In the genomic region with DNA sequence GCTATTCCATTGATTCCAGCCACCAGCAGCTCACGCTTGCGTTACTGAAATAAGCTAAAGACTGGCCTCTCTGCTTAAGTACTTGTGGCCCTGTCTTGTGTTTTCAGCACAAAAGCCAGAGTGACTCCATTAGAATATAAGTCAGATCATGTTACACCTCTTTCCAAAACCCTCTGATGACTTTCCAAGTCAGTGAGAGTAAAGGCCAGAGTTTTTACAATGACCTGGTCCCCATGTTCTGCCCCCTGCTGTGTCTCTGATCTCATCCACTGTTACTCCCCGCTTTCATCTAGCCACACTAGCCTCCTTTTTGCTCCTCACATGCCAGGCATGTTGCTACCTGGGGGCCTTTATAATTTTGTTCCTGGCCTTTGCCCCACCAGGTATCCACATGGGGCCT, we compare ENCODE assay signal across 30 cellular contexts. TPM values are rescaled to one million over a fixed set of nuclear protein-coding genes. Genes with fewer than 3 reads are reported as not detected.
DNase-seq lines count a peak whose midpoint lies in the region; ATAC-seq and TF ChIP-seq lines count a peak whose summit lies in the region.
"Had no signal": no experiment of that assay in that cellular context is flagged by ENCODE, and none has a peak within 500 bp of the region (broad histone marks: within the 10 kb centered on the region; RNA-seq: fewer than 3 reads in every experiment).

No MANE protein-coding gene starts in this region.

- H3K56ac ChIP-seq in mesendoderm (ENCODE audit: low read length): no peak overlapping the region

- H3K79me1 ChIP-seq in mesendoderm (ENCODE audit: low read length): no peaks in the 10 kb centered on the region

- H3K9me3 ChIP-seq in HUES48 (ENCODE audit: control insufficient read depth, insufficient read depth, low read length): no peaks in the 10 kb centered on the region
- no peaks in the 10 kb centered on the region for H3K9me3 ChIP-seq in colonic mucosa
- no peaks in the 10 kb centered on the region for H3K9me3 ChIP-seq in Karpas-422 (ENCODE audit: low read length)
- H3K9me3 ChIP-seq: BLaER1, esophagus muscularis mucosa, heart right ventricle, pancreas had no signal

- H3K36me3 ChIP-seq in GM23338 (ENCODE audit: insufficient read depth) (no peaks in the 10 kb centered on the region), HUES48 (ENCODE audit: control insufficient read depth, insufficient read depth, low read length) (no peaks in the 10 kb centered on the region), colonic mucosa (no peaks in the 10 kb centered on the region), mesendoderm (ENCODE audit: control insufficient read depth, insufficient read depth, low read length) (no peaks in the 10 kb centered on the region), Karpas-422 (ENCODE audit: insufficient read depth, low read length) (no peaks in the 10 kb centered on the region)
- H3K36me3 ChIP-seq: BLaER1, esophagus muscularis mucosa, heart right ventricle, pancreas had no signal

- no peak overlapping the region for H2AK5ac ChIP-seq in mesendoderm (ENCODE audit: low read length)

- H2AFZ ChIP-seq in GM23338: no peak overlapping the region
- H2AFZ ChIP-seq in Karpas-422 (ENCODE audit: low read length): no peak overlapping the region

- H3K9ac ChIP-seq in HUES48 (ENCODE audit: low read depth, low read length): no peak overlapping the region
- no peak overlapping the region for H3K9ac ChIP-seq in colonic mucosa (ENCODE audit: low read depth in 2 of 2, low read length in 2 of 2)
- H3K9ac ChIP-seq in mesendoderm (ENCODE audit: low read length): no peak overlapping the region
- no peak overlapping the region for H3K9ac ChIP-seq in Karpas-422 (ENCODE audit: low read length)
- H3K9ac ChIP-seq: BLaER1 had no signal

- no peak overlapping the region for H3K4me3 Mint-ChIP-seq in GM23338
- H3K4me3 Mint-ChIP-seq: activated B cell treated with CpG ODN at 0.5 μM for 24 hours; activated T-cell treated with anti-CD3 and anti-CD28 coated beads, Interleukin-2, amount 50 U/mL, for 72 hours; dendritic cell treated with granulocyte-macrophage colony-stimulating factor and Interleukin-4, amounts not matched to agents 40 ng/mL and 50 ng/mL, for 4 days; nephron progenitor cell; T-cell had no signal

- H3K9me3 Mint-ChIP-seq in GM23338: no peaks in the 10 kb centered on the region
- H3K9me3 Mint-ChIP-seq: activated B cell treated with CpG ODN at 0.5 μM for 24 hours; activated T-cell treated with anti-CD3 and anti-CD28 coated beads, Interleukin-2, amount 50 U/mL, for 72 hours; dendritic cell treated with granulocyte-macrophage colony-stimulating factor and Interleukin-4, amounts not matched to agents 40 ng/mL and 50 ng/mL, for 4 days; T-cell had no signal

- H2BK15ac ChIP-seq in mesendoderm (replicated peaks; ENCODE audit: low read depth): no peak overlapping the region

- intact Hi-C loops in colonic mucosa (cut with DNase I): no loop called here

- H4K20me1 ChIP-seq in GM23338 (replicated peaks; ENCODE audit: insufficient read depth) (no peaks in the 10 kb centered on the region), Karpas-422 (ENCODE audit: insufficient read depth, low read depth, low read length) (no peaks in the 10 kb centered on the region)
- H4K20me1 ChIP-seq: BLaER1 had no signal

- WGBS in mesendoderm (ENCODE audit: extremely low coverage, insufficient coverage, low lambda C conversion rate): no CpG with 5 or more reads among the region's 3 CpGs

- no peaks in the 10 kb centered on the region for H3K79me2 ChIP-seq in GM23338 (replicated peaks; ENCODE audit: insufficient read depth)
- no peaks in the 10 kb centered on the region for H3K79me2 ChIP-seq in mesendoderm (ENCODE audit: control insufficient read depth, insufficient read depth, low read length)
- no peaks in the 10 kb centered on the region for H3K79me2 ChIP-seq in Karpas-422 (ENCODE audit: low read length)

- no peak overlapping the region for H3K27ac ChIP-seq in GM23338 (ENCODE audit: low read depth)
- H3K27ac ChIP-seq in HUES48 (ENCODE audit: low read depth, low read length): peak overlapping the region; percentile 53
- H3K27ac ChIP-seq in colonic mucosa: no peak overlapping the region
- no peak overlapping the region for H3K27ac ChIP-seq in mesendoderm (ENCODE audit: low read depth, low read length)
- H3K27ac ChIP-seq in Karpas-422 (ENCODE audit: low read length): no peak overlapping the region
- H3K27ac ChIP-seq: BLaER1, esophagus muscularis mucosa, foreskin keratinocyte, heart right ventricle, pancreas, skin epidermis had no signal

- no peak overlapping the region for H4K8ac ChIP-seq in mesendoderm (ENCODE audit: low read depth, low read length)

- no peak overlapping the region for H3K23ac ChIP-seq in mesendoderm (ENCODE audit: low read length)

- peak; percentile 73 for DNase-seq in GM23338 (ENCODE audit: low spot score)
- peak; percentile 8 for DNase-seq in colonic mucosa
- peak; percentile 65 for DNase-seq in mesendoderm
- DNase-seq in DMS79 (lab: John Stamatoyannopoulos, UW): no peak
- DNase-seq in Karpas-422: no peak
- DNase-seq: activated B cell treated with CpG ODN at 0.5 μM for 24 hours; activated CD4-positive, alpha-beta T cell treated with anti-CD3 and anti-CD28 coated beads, Interleukin-2, amount 50 U/mL, for 1 hour; activated naive CD4-positive, alpha-beta T cell treated with Interleukin-2 at 50 U/mL for 16 hours; activated T-cell treated with anti-CD3 and anti-CD28 coated beads, Interleukin-2, amount 50 U/mL, for 72 hours; central memory CD4-positive, alpha-beta T cell; DMS153; foreskin keratinocyte; heart right ventricle; KBM-7; left colon; NCI-H1105 treated with DMSO at 0.1 percent for 48 hours; NCI-H2029 treated with DMSO at 0.1 percent for 48 hours; NCI-H446; nephron progenitor cell; pancreas; RPMI8226; stimulated activated naive CD8-positive, alpha-beta T cell treated with anti-CD3 and anti-CD28 coated beads, Interleukin-15, Interleukin-2, amounts not matched to agents 100 U/mL and 50 U/mL, for 24 hours; T-cell had no signal

- no peaks in the 10 kb centered on the region for H3F3A ChIP-seq in GM23338 (replicated peaks; ENCODE audit: low read depth)

- H3K27me3 Mint-ChIP-seq in GM23338 (ENCODE audit: insufficient read depth, low read depth, poor library complexity): peaks cover 6% of the 10 kb centered on the region
- H3K27me3 Mint-ChIP-seq: activated B cell treated with CpG ODN at 0.5 μM for 24 hours, T-cell had no signal

- H3K36me3 Mint-ChIP-seq in GM23338 (ENCODE audit: low read depth): no peaks in the 10 kb centered on the region
- H3K36me3 Mint-ChIP-seq: T-cell had no signal

- ATAC-seq in GM23338: peak; percentile 93
- no peak for ATAC-seq in HG02938 (IDR thresholded peaks at IDR 0.05; ENCODE audit: unreplicated experiment)
- no peak for ATAC-seq in HG02610 (IDR thresholded peaks at IDR 0.05; ENCODE audit: unreplicated experiment)
- ATAC-seq: activated T-cell treated with anti-CD3 and anti-CD28 coated beads, Interleukin-2, amount 50 U/mL, for 72 hours; foreskin keratinocyte; heart right ventricle; left colon; pancreas; stimulated activated naive CD8-positive, alpha-beta T cell treated with anti-CD3 and anti-CD28 coated beads, Interleukin-15, Interleukin-2, amounts not matched to agents 100 U/mL and 50 U/mL, for 24 hours; T-cell had no signal

- H3K27me3 ChIP-seq in GM23338 (ENCODE audit: insufficient read depth) (no peaks in the 10 kb centered on the region), HUES48 (ENCODE audit: control insufficient read depth, insufficient read depth, low read length) (no peaks in the 10 kb centered on the region), colonic mucosa (no peaks in the 10 kb centered on the region), mesendoderm (ENCODE audit: insufficient read depth, low read length, poor library complexity) (no peaks in the 10 kb centered on the region), Karpas-422 (ENCODE audit: low read length) (no peaks in the 10 kb centered on the region)
- H3K27me3 ChIP-seq: BLaER1, foreskin keratinocyte, heart right ventricle, pancreas had no signal

- no peak overlapping the region for H2BK120ac ChIP-seq in mesendoderm (ENCODE audit: low read depth, low read length)

- TF ChIP-seq CTCF in GM23338 (conservative IDR thresholded peaks at IDR 0.05; ENCODE audit: low read depth in 2 of 2): no peak
- TF ChIP-seq CTCF in colonic mucosa (IDR thresholded peaks at IDR 0.05): no peak

- H3K4me3 ChIP-seq in GM23338 (peak overlapping the region; percentile 14; the same call in 1 of the 2 replicates), HUES48 (ENCODE audit: low read depth, low read length) (peak overlapping the region; percentile 32; the same call in 1 of the 2 replicates), colonic mucosa (no peak overlapping the region), mesendoderm (ENCODE audit: low read length) (no peak overlapping the region), Karpas-422 (ENCODE audit: low read length) (no peak overlapping the region)
- H3K4me3 ChIP-seq: BLaER1, esophagus muscularis mucosa, heart right ventricle, pancreas, skin epidermis had no signal

- no peak overlapping the region for H3K4ac ChIP-seq in mesendoderm (ENCODE audit: low read depth, low read length)

- H3K27ac Mint-ChIP-seq in GM23338: no peak overlapping the region
- H3K27ac Mint-ChIP-seq: activated B cell treated with CpG ODN at 0.5 μM for 24 hours; activated T-cell treated with anti-CD3 and anti-CD28 coated beads, Interleukin-2, amount 50 U/mL, for 72 hours; dendritic cell treated with granulocyte-macrophage colony-stimulating factor and Interleukin-4, amounts not matched to agents 40 ng/mL and 50 ng/mL, for 4 days; nephron progenitor cell; T-cell had no signal

- H3K18ac ChIP-seq in mesendoderm (ENCODE audit: low read length): no peak overlapping the region

- H3K4me1 Mint-ChIP-seq in GM23338: peaks cover 14% of the 10 kb centered on the region

- H3K4me2 ChIP-seq in GM23338: peak overlapping the region; percentile 41
- H3K4me2 ChIP-seq in mesendoderm (ENCODE audit: low read length): no peak overlapping the region
- no peak overlapping the region for H3K4me2 ChIP-seq in Karpas-422 (ENCODE audit: low read depth, low read length, poor library complexity, severe bottlenecking)
- H3K4me2 ChIP-seq: BLaER1 had no signal

- no peaks in the 10 kb centered on the region for H3K9me2 ChIP-seq in GM23338 (ENCODE audit: insufficient read depth)
- no peaks in the 10 kb centered on the region for H3K9me2 ChIP-seq in Karpas-422 (replicated peaks; ENCODE audit: insufficient read depth, low read length)

- peaks cover 19% of the 10 kb centered on the region for H3K4me1 ChIP-seq in GM23338 (ENCODE audit: insufficient read depth)
- H3K4me1 ChIP-seq in HUES48 (ENCODE audit: control insufficient read depth, insufficient read depth, low read length): peaks cover 15% of the 10 kb centered on the region
- no peaks in the 10 kb centered on the region for H3K4me1 ChIP-seq in colonic mucosa
- H3K4me1 ChIP-seq in mesendoderm (ENCODE audit: control insufficient read depth, low read depth, low read length): peaks cover 5% of the 10 kb centered on the region
- peaks cover 21% of the 10 kb centered on the region for H3K4me1 ChIP-seq in Karpas-422 (ENCODE audit: low read length)
- H3K4me1 ChIP-seq: esophagus muscularis mucosa, foreskin keratinocyte, pancreas had no signal

- no peak overlapping the region for H2BK5ac ChIP-seq in mesendoderm (ENCODE audit: low read length)

- H4K5ac ChIP-seq in mesendoderm (ENCODE audit: low read length): no peak overlapping the region

RNA-seq across cellular contexts. Expression of a gene that starts 6.9 kb away (rescaled TPM):
- 54.8 and 58.8 TPM in 2 replicates for total RNA-seq in GM23338 (2014; rRNA removed; shearing (Covaris generic))
- 32.3 and 35.2 TPM in 2 replicates for polyA plus RNA-seq in GM23338 (2016; fragmentation: Nextera tagmentation; extraction: Ambion mirVana)
- total RNA-seq in colonic mucosa: 100 to 1,000 TPM in 1 of 2 donors, 10 to 100 TPM in 1; 91.0 to 148 TPM
- polyA plus RNA-seq in mesendoderm (2013, experiment 1 of 2): 81.8 TPM
- 81.8 TPM for polyA plus RNA-seq in mesendoderm (2013, experiment 2 of 2)
- total RNA-seq in Karpas-422 (2014; rRNA removed; shearing (Covaris generic); ENCODE audit: low replicate concordance): not detected in 2 replicates

RNA-seq across cellular contexts. Expression of a gene that starts 47.8 kb away (rescaled TPM):
- 4.4 and 5.2 TPM in 2 replicates for total RNA-seq in GM23338 (2014; rRNA removed; shearing (Covaris generic))
- polyA plus RNA-seq in GM23338 (2016; fragmentation: Nextera tagmentation; extraction: Ambion mirVana): 1.4 and 2.4 TPM in 2 replicates
- 10 to 100 TPM; 13.3 to 45.6 TPM for total RNA-seq in colonic mucosa
- polyA plus RNA-seq in mesendoderm (2013, experiment 1 of 2): 2.1 TPM
- polyA plus RNA-seq in mesendoderm (2013, experiment 2 of 2): 1.6 TPM
- 40.1 and 55.9 TPM in 2 replicates for total RNA-seq in Karpas-422 (2014; rRNA removed; shearing (Covaris generic); ENCODE audit: low replicate concordance)

Comparison
In these comparisons a context has a peak if more than half of its experiments do, and no peak if none do; other contexts are left out.
1. DNase-seq: peak in GM23338 (single experiment), colonic mucosa (single experiment) and mesendoderm (single experiment); none in DMS79 (single experiment) and Karpas-422 (single experiment).
2. H3K4me3 ChIP-seq: peak in GM23338 (single experiment) and HUES48 (single experiment); none in colonic mucosa (single experiment), mesendoderm (single experiment) and Karpas-422 (single experiment).
3. RNA of a gene that starts 6.9 kb away (total RNA-seq): 91.0 to 148 TPM in colonic mucosa and 54.8 to 58.8 TPM in GM23338; not detected in Karpas-422; every median in the first group is over 10 times any median in the second.